Comparison of ENCODE assay signal across 19 cellular contexts in genomic region chr6:150167479-150167873, GRCh38. TPM values are rescaled to one million over a fixed set of nuclear protein-coding genes. Genes with fewer than 3 reads are reported as not detected.
DNase-seq lines count a peak whose midpoint lies in the region; ATAC-seq and TF ChIP-seq lines count a peak whose summit lies in the region.
"Had no signal": no experiment of that assay in that cellular context is flagged by ENCODE, and none has a peak within 500 bp of the region (broad histone marks: within the 10 kb centered on the region; RNA-seq: fewer than 3 reads in every experiment).

No MANE protein-coding gene starts in this region.

- H3K4me3 ChIP-seq in DOHH2 (ENCODE audit: low read length): peak overlapping the region; percentile 52
- H3K4me3 ChIP-seq: GM23248, mucosa of descending colon, neural progenitor cell had no signal

- H3F3A ChIP-seq in DOHH2 (ENCODE audit: control insufficient read depth, insufficient read depth): peaks cover 2% of the 10 kb centered on the region; the same call in 1 of the 2 replicates

- H3K9me2 ChIP-seq in DOHH2 (replicated peaks; ENCODE audit: control insufficient read depth, low read length): no peaks in the 10 kb centered on the region

- peak overlapping the region; percentile 74 for H3K4me3 Mint-ChIP-seq in chondrocyte (ENCODE audit: unreplicated experiment)
- H3K4me3 Mint-ChIP-seq in memory B cell: no peak overlapping the region
- H3K4me3 Mint-ChIP-seq: activated naive CD8-positive, alpha-beta T cell treated with anti-CD3 and anti-CD28 coated beads, Interleukin-2, amount 50 U/mL, for 24 hours; neural progenitor cell had no signal

- TF ChIP-seq CTCF in DOHH2 (IDR thresholded peaks at IDR 0.05; ENCODE audit: low read depth, low read length, poor library complexity, severe bottlenecking): no peak
- TF ChIP-seq CTCF in chondrocyte (IDR thresholded peaks at IDR 0.05): no peak

- H3K36me3 Mint-ChIP-seq in chondrocyte (ENCODE audit: low read depth) (no peaks in the 10 kb centered on the region), memory B cell (no peaks in the 10 kb centered on the region)
- H3K36me3 Mint-ChIP-seq: neural progenitor cell had no signal

- peak overlapping the region; percentile 27 for H3K27ac Mint-ChIP-seq in chondrocyte (ENCODE audit: unreplicated experiment)
- peak overlapping the region; percentile 87 for H3K27ac Mint-ChIP-seq in memory B cell
- H3K27ac Mint-ChIP-seq: activated naive CD8-positive, alpha-beta T cell treated with anti-CD3 and anti-CD28 coated beads, Interleukin-2, amount 50 U/mL, for 24 hours; neural progenitor cell had no signal

- DNase-seq in MV-4-11 (lab: John Stamatoyannopoulos, UW): peak; percentile 21
- DNase-seq in chondrocyte (ENCODE audit: low spot score): no peak
- no peak for DNase-seq in memory B cell (ENCODE audit: low spot score in 2 of 2)
- no peak for DNase-seq in dedifferentiated amniotic fluid mesenchymal stem cell (ENCODE audit: extremely low spot score)
- DNase-seq in iPS-NIHi11 (ENCODE audit: low spot score): no peak
- DNase-seq: activated CD4-positive, alpha-beta T cell treated with anti-CD3 and anti-CD28 coated beads for 48 hours; activated effector memory CD4-positive, alpha-beta T cell treated with Interleukin-2 at 50 U/mL for 16 hours; activated naive CD8-positive, alpha-beta T cell treated with anti-CD3 and anti-CD28 coated beads, Interleukin-2, amount 50 U/mL, for 24 hours; brain microvascular endothelial cell; dermis blood vessel endothelial cell; EL; foreskin fibroblast; GM23248; NCI-H1417 treated with DMSO at 0.1 percent for 48 hours; testis had no signal

- H3K79me2 ChIP-seq in DOHH2 (ENCODE audit: control insufficient read depth, low read length): no peaks in the 10 kb centered on the region

- H3K27ac ChIP-seq in DOHH2 (ENCODE audit: low read depth, low read length): peak overlapping the region; percentile 17; the same call in 1 of the 2 replicates
- H3K27ac ChIP-seq: brain microvascular endothelial cell, GM23248, neural progenitor cell, testis had no signal

- H4K20me1 ChIP-seq in DOHH2 (ENCODE audit: control insufficient read depth, insufficient read depth, low read depth, low read length): no peaks in the 10 kb centered on the region

- H3K36me3 ChIP-seq in DOHH2 (ENCODE audit: control insufficient read depth, low read length): no peaks in the 10 kb centered on the region
- H3K36me3 ChIP-seq: brain microvascular endothelial cell, neural progenitor cell had no signal

- no peaks in the 10 kb centered on the region for H3K9me3 ChIP-seq in DOHH2 (ENCODE audit: control insufficient read depth, insufficient read depth, low read length)
- H3K9me3 ChIP-seq: mucosa of descending colon, testis had no signal

- ATAC-seq in memory B cell (ENCODE audit: low read depth) (peak; percentile 26), SK-N-SH treated with all-trans-retinoic acid at 6 μM for 48 hours (no peak)
- ATAC-seq: activated naive CD8-positive, alpha-beta T cell treated with anti-CD3 and anti-CD28 coated beads, Interleukin-2, amount 50 U/mL, for 24 hours had no signal

- peaks cover 41% of the 10 kb centered on the region for H3K4me1 ChIP-seq in DOHH2 (ENCODE audit: control insufficient read depth, low read length)
- H3K4me1 ChIP-seq: neural progenitor cell, testis had no signal

- no peaks in the 10 kb centered on the region for H3K27me3 Mint-ChIP-seq in chondrocyte (ENCODE audit: low read depth)
- H3K27me3 Mint-ChIP-seq in memory B cell: no peaks in the 10 kb centered on the region

- peak overlapping the region; percentile 79 for H3K4me2 ChIP-seq in DOHH2 (ENCODE audit: low read length)
- H3K4me2 ChIP-seq: neural progenitor cell had no signal

- H3K4me1 Mint-ChIP-seq in chondrocyte (ENCODE audit: low read depth) (peaks cover 2% of the 10 kb centered on the region), memory B cell (peaks cover 23% of the 10 kb centered on the region)

- H3K9me3 Mint-ChIP-seq in chondrocyte (ENCODE audit: low read depth) (peaks cover 4% of the 10 kb centered on the region), memory B cell (peaks cover 5% of the 10 kb centered on the region)
- H3K9me3 Mint-ChIP-seq: neural progenitor cell had no signal

- no peaks in the 10 kb centered on the region for H3K27me3 ChIP-seq in DOHH2 (ENCODE audit: control insufficient read depth, low read length)
- H3K27me3 ChIP-seq: brain microvascular endothelial cell, neural progenitor cell, testis had no signal

TF ChIP-seq in SK-N-SH treated with all-trans-retinoic acid at 6 μM for 48 hours, 23 proteins besides CTCF, POLR2A, EP300 and RAD21 (continues in another document):
- TF ChIP-seq PPARA (CRISPR knock-in tag; IDR thresholded peaks at IDR 0.05; ENCODE audit: borderline replicate concordance) (no peak), PATZ1 (CRISPR knock-in tag; IDR thresholded peaks at IDR 0.05; ENCODE audit: borderline replicate concordance) (no peak), POU6F1 (CRISPR knock-in tag; IDR thresholded peaks at IDR 0.05; ENCODE audit: borderline replicate concordance, low read depth) (no peak), ARNTL (CRISPR knock-in tag; IDR thresholded peaks at IDR 0.05; ENCODE audit: borderline replicate concordance, low read depth) (no peak), TSHZ2 (CRISPR knock-in tag; IDR thresholded peaks at IDR 0.05) (no peak), ESRRG (CRISPR knock-in tag; IDR thresholded peaks at IDR 0.05) (no peak), ISL1 (CRISPR knock-in tag; IDR thresholded peaks at IDR 0.05) (no peak), BACH2 (CRISPR knock-in tag; IDR thresholded peaks at IDR 0.05; ENCODE audit: borderline replicate concordance) (no peak), ZFP30 (CRISPR knock-in tag; IDR thresholded peaks at IDR 0.05) (no peak), TOX (CRISPR knock-in tag; IDR thresholded peaks at IDR 0.05; ENCODE audit: borderline replicate concordance) (no peak), ZC3H10 (CRISPR knock-in tag; IDR thresholded peaks at IDR 0.05) (no peak), CREB5 (CRISPR knock-in tag; IDR thresholded peaks at IDR 0.05; ENCODE audit: low read depth) (no peak), RARB (CRISPR knock-in tag; IDR thresholded peaks at IDR 0.05) (no peak)

RNA-seq across cellular contexts. Expression of gene PPP1R14C, which starts 24.6 kb away (rescaled TPM):
- total RNA-seq in chondrocyte: 1.5 to 3.4 TPM (median 3.3 TPM) in 3 replicates
- total RNA-seq: dermis blood vessel endothelial cell had no signal
